22 cellular contexts compared by ENCODE assay signal in the genomic region with DNA sequence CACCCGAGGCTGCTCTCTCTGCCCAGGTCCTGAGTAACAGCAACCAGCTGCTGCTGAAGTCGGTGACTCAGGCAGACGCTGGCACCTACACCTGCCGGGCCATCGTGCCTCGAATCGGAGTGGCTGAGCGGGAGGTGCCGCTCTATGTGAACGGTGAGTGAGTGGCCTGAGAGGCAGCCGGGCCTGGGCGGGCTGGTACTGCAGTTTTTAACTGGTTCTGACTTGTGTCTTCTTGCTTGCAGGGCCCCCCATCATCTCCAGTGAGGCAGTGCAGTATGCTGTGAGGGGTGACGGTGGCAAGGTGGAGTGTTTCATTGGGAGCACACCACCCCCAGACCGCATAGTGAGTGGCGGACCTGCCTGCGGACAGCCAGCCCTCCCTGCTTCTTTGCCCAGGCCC.
"Had no signal": no experiment of that assay in that cellular context is flagged by ENCODE, and none has a peak within 500 bp of the region (broad histone marks: within the 10 kb centered on the region; RNA-seq: fewer than 3 reads in every experiment).

No MANE protein-coding gene starts in this region.

- H3K27ac ChIP-seq: colonic mucosa, epithelial cell of prostate, esophagus squamous epithelium, gastrocnemius medialis, heart right ventricle, left lung, lower lobe of right lung had no signal

- H3K27me3 ChIP-seq: colonic mucosa, esophagus squamous epithelium, gastrocnemius medialis, heart right ventricle, left lung had no signal

- DNase-seq: colonic mucosa; cortex of kidney; effector CD8-positive, alpha-beta T cell; effector memory CD8-positive, alpha-beta T cell; endodermal cell; erythroblast; esophagus squamous epithelium; foreskin fibroblast; foreskin melanocyte; gastrocnemius medialis; glutamatergic neuron; head of caudate nucleus; heart right ventricle; hippocampal formation; left cardiac atrium; left lung; left ventricle myocardium superior; lower lobe of right lung; mesendoderm; midbrain had no signal

- H3K36me3 ChIP-seq: colonic mucosa had no signal

- ATAC-seq: effector memory CD8-positive, alpha-beta T cell; esophagus mucosa; gastrocnemius medialis; heart right ventricle; left cardiac atrium; left lung; left ventricle myocardium superior; lower lobe of right lung had no signal

- H3K4me1 ChIP-seq: colonic mucosa, esophagus squamous epithelium, gastrocnemius medialis, heart right ventricle, left lung, lower lobe of right lung had no signal

- H3K4me3 ChIP-seq: colonic mucosa, esophagus squamous epithelium, gastrocnemius medialis, heart right ventricle, left lung, lower lobe of right lung had no signal

- H3K9me3 ChIP-seq: colonic mucosa, esophagus squamous epithelium, gastrocnemius medialis, heart right ventricle, left lung, lower lobe of right lung had no signal
